ENCODE assay signal across 19 cellular contexts in the genomic region with DNA sequence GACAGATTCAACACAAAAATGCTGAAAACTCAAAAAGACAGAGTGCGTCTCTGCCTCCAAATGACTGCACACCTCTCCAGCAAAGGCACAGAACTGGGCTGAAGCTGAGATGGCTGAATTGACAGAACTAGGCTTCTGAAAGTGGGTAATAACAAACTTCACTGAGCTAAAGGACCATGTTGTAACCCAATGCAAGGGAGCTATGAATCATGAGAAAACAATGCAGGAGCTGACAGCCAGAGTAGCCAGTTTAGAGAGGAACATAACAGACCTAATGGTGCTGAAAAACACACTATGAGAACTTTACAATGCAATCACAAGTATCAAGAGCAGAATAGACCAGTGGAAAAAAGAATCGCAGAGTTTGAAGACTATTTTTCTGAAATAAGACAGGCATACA. TPM values are rescaled to one million over a fixed set of nuclear protein-coding genes. Genes with fewer than 3 reads are reported as not detected.
A peak's percentile ranks its signal among the peaks of the same experiment; 100 is the strongest.
DNase-seq lines count a peak whose midpoint lies in the region; ATAC-seq, FAIRE-seq and TF ChIP-seq lines count a peak whose summit lies in the region.
"Had no signal": no experiment of that assay in that cellular context is flagged by ENCODE, and none has a peak within 500 bp of the region (broad histone marks: within the 10 kb centered on the region; RNA-seq: fewer than 3 reads in every experiment).

No MANE protein-coding gene starts in this region.

- no peaks in the 10 kb centered on the region for H3K36me3 ChIP-seq in bronchial epithelial cell (ENCODE audit: control insufficient read depth, insufficient read depth, low read length)

- H3K4me3 ChIP-seq in AG10803 (ENCODE audit: low read length) (no peak overlapping the region), bronchial epithelial cell (ENCODE audit: low read depth, low read length) (no peak overlapping the region)

- DNase-seq in AG10803 (ENCODE audit: low read depth) (peak; percentile 86), M059J (ENCODE audit: low read depth) (peak; percentile 92), bronchial epithelial cell (ENCODE audit: low read depth) (peak; percentile 70), kidney tubule cell (ENCODE audit: low spot score) (peak; percentile 83), hepatic stellate cell (ENCODE audit: low spot score) (no peak)
- DNase-seq in activated CD4-positive, alpha-beta T cell treated with anti-CD3 and anti-CD28 coated beads for 48 hours: no peak
- DNase-seq: activated CD4-positive, alpha-beta T cell treated with anti-CD3 and anti-CD28 coated beads for 1 hour; activated T-cell treated with anti-CD3 and anti-CD28 coated beads, Interleukin-2, amount 50 U/mL, for 1 hour; glutamatergic neuron; Karpas-422; left cardiac atrium; naive thymus-derived CD8-positive, alpha-beta T cell; stimulated activated naive CD4-positive, alpha-beta T cell; T-cell had no signal

- FAIRE-seq in bronchial epithelial cell (lab: Jason Lieb, UNC): no peak
- FAIRE-seq: GM19239, urothelium cell line had no signal

- ATAC-seq in GM21526 (IDR thresholded peaks at IDR 0.05; ENCODE audit: low FRiP score, unreplicated experiment): no peak
- ATAC-seq in GM21390 (IDR thresholded peaks at IDR 0.05; ENCODE audit: unreplicated experiment): no peak
- ATAC-seq: naive thymus-derived CD8-positive, alpha-beta T cell; sciatic nerve; T-cell had no signal

- TF ChIP-seq CTCF in AG10803 (conservative IDR thresholded peaks at IDR 0.05; ENCODE audit: low read length) (no peak), bronchial epithelial cell (IDR thresholded peaks at IDR 0.05; ENCODE audit: insufficient read depth, low read length, severe bottlenecking) (no peak)

- no peaks in the 10 kb centered on the region for H3K27me3 ChIP-seq in bronchial epithelial cell (ENCODE audit: control insufficient read depth, insufficient read depth, low read length)

RNA-seq across cellular contexts. Expression of a gene that starts 10.1 kb away (rescaled TPM):
- total RNA-seq in M059J (2014; rRNA removed; shearing (Covaris generic)): 22.9 and 24.2 TPM in 2 replicates
- total RNA-seq in bronchial epithelial cell: 32.0 and 51.3 TPM in 2 replicates

RNA-seq across cellular contexts. Expression of a gene that starts 52.6 kb away (rescaled TPM):
- total RNA-seq in M059J (2014; rRNA removed; shearing (Covaris generic)): 59.4 and 60.2 TPM in 2 replicates
- total RNA-seq in bronchial epithelial cell: 51.7 and 57.4 TPM in 2 replicates

RNA-seq across cellular contexts. Expression of a gene that starts 52.8 kb away (rescaled TPM):
- 0.10 and 0.74 TPM in 2 replicates for total RNA-seq in M059J (2014; rRNA removed; shearing (Covaris generic))
- total RNA-seq in bronchial epithelial cell: 1.3 and 1.8 TPM in 2 replicates

Comparison
In these comparisons a context has a peak if more than half of its experiments do, and no peak if none do; other contexts are left out.
1. DNase-seq: peak in AG10803 (single experiment), M059J (single experiment), bronchial epithelial cell (single experiment) and kidney tubule cell (single experiment); none in hepatic stellate cell (single experiment) and activated CD4-positive, alpha-beta T cell treated with anti-CD3 and anti-CD28 coated beads for 48 hours (single experiment).